ENCODE assay signal across 1 cellular context in genomic region chr20:37267684-37268313, GRCh38.
TF ChIP-seq lines count a peak whose summit lies in the region.

No MANE protein-coding gene starts in this region.

TF ChIP-seq in GM23338, 12 proteins besides CTCF, POLR2A, EP300 and RAD21 (continued from another document):
- TF ChIP-seq, protein P1, sequence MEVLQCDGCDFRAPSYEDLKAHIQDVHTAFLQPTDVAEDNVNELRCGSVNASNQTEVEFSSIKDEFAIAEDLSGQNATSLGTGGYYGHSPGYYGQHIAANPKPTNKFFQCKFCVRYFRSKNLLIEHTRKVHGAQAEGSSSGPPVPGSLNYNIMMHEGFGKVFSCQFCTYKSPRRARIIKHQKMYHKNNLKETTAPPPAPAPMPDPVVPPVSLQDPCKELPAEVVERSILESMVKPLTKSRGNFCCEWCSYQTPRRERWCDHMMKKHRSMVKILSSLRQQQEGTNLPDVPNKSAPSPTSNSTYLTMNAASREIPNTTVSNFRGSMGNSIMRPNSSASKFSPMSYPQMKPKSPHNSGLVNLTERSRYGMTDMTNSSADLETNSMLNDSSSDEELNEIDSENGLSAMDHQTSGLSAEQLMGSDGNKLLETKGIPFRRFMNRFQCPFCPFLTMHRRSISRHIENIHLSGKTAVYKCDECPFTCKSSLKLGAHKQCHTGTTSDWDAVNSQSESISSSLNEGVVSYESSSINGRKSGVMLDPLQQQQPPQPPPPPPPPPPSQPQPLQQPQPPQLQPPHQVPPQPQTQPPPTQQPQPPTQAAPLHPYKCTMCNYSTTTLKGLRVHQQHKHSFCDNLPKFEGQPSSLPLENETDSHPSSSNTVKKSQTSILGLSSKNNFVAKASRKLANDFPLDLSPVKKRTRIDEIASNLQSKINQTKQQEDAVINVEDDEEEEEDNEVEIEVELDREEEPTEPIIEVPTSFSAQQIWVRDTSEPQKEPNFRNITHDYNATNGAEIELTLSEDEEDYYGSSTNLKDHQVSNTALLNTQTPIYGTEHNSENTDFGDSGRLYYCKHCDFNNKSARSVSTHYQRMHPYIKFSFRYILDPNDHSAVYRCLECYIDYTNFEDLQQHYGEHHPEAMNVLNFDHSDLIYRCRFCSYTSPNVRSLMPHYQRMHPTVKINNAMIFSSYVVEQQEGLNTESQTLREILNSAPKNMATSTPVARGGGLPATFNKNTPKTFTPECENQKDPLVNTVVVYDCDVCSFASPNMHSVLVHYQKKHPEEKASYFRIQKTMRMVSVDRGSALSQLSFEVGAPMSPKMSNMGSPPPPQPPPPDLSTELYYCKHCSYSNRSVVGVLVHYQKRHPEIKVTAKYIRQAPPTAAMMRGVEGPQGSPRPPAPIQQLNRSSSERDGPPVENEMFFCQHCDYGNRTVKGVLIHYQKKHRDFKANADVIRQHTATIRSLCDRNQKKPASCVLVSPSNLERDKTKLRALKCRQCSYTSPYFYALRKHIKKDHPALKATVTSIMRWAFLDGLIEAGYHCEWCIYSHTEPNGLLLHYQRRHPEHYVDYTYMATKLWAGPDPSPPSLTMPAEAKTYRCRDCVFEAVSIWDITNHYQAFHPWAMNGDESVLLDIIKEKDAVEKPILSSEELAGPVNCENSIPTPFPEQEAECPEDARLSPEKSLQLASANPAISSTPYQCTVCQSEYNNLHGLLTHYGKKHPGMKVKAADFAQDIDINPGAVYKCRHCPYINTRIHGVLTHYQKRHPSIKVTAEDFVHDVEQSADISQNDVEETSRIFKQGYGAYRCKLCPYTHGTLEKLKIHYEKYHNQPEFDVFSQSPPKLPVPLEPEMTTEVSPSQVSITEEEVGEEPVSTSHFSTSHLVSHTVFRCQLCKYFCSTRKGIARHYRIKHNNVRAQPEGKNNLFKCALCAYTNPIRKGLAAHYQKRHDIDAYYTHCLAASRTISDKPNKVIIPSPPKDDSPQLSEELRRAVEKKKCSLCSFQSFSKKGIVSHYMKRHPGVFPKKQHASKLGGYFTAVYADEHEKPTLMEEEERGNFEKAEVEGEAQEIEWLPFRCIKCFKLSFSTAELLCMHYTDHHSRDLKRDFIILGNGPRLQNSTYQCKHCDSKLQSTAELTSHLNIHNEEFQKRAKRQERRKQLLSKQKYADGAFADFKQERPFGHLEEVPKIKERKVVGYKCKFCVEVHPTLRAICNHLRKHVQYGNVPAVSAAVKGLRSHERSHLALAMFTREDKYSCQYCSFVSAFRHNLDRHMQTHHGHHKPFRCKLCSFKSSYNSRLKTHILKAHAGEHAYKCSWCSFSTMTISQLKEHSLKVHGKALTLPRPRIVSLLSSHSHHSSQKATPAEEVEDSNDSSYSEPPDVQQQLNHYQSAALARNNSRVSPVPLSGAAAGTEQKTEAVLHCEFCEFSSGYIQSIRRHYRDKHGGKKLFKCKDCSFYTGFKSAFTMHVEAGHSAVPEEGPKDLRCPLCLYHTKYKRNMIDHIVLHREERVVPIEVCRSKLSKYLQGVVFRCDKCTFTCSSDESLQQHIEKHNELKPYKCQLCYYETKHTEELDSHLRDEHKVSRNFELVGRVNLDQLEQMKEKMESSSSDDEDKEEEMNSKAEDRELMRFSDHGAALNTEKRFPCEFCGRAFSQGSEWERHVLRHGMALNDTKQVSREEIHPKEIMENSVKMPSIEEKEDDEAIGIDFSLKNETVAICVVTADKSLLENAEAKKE (CRISPR knock-in tag; IDR thresholded peaks at IDR 0.05): no peak
- TF ChIP-seq ETS1 (IDR thresholded peaks at IDR 0.05): no peak
TF ChIP-seq in GM23338: peak in this region for 0.
